In genomic region chr7:124062171-124062570, GRCh38 we compare ENCODE assay signal across 4 cellular contexts. TPM values are rescaled to one million over a fixed set of nuclear protein-coding genes. Genes with fewer than 3 reads are reported as not detected.
"Had no signal": no experiment of that assay in that cellular context is flagged by ENCODE, and none has a peak within 500 bp of the region (broad histone marks: within the 10 kb centered on the region; RNA-seq: fewer than 3 reads in every experiment).

No MANE protein-coding gene starts in this region.

- H3K4me3 ChIP-seq: GM23338 had no signal

- H3K4me2 ChIP-seq: GM23338 had no signal

- DNase-seq: H9, HCEC 1CT, IMR-90 had no signal

RNA-seq across cellular contexts. Expression of gene TMEM229A, which starts 29.3 kb away (rescaled TPM):
- polyA plus RNA-seq: IMR-90 had no signal
